17 cellular contexts compared by ENCODE assay signal in genomic region chr3:37694236-37694635, GRCh38.
A peak's percentile ranks its signal among the peaks of the same experiment; 100 is the strongest.
DNase-seq lines count a peak whose midpoint lies in the region; ATAC-seq and TF ChIP-seq lines count a peak whose summit lies in the region.
"Had no signal": no experiment of that assay in that cellular context is flagged by ENCODE, and none has a peak within 500 bp of the region (broad histone marks: within the 10 kb centered on the region; RNA-seq: fewer than 3 reads in every experiment).

No MANE protein-coding gene starts in this region.

- H3K4me1 Mint-ChIP-seq in GM23338 (peaks cover 19% of the 10 kb centered on the region), endothelial cell (ENCODE audit: unreplicated experiment) (peaks cover 18% of the 10 kb centered on the region)
- H3K4me1 Mint-ChIP-seq: activated naive CD4-positive, alpha-beta T cell treated with anti-CD3 and anti-CD28 coated beads, Interleukin-2, amount 50 U/mL, for 24 hours; IgD-negative memory B cell had no signal

- H3K27ac Mint-ChIP-seq in GM23338 (no peak overlapping the region), endothelial cell (ENCODE audit: unreplicated experiment) (no peak overlapping the region)
- H3K27ac Mint-ChIP-seq: activated naive CD4-positive, alpha-beta T cell treated with anti-CD3 and anti-CD28 coated beads, Interleukin-2, amount 50 U/mL, for 24 hours; dendritic cell treated with granulocyte-macrophage colony-stimulating factor and Interleukin-4, amounts not matched to agents 40 ng/mL and 50 ng/mL, for 4 days; IgD-negative memory B cell had no signal

- H3K27ac ChIP-seq in GM23338 (ENCODE audit: low read depth), result no peak overlapping the region
- H3K27ac ChIP-seq: suprapubic skin had no signal

- H3K27me3 ChIP-seq in GM23338 (ENCODE audit: insufficient read depth), result no peaks in the 10 kb centered on the region
- H3K27me3 ChIP-seq: BE2C, suprapubic skin had no signal

- H3K9me2 ChIP-seq in GM23338 (ENCODE audit: insufficient read depth), result 0 out of 2 replicates have a peak, but pooled peaks cover 5% of the 10 kb centered on the region

- H3K4me3 Mint-ChIP-seq in GM23338, result no peak overlapping the region
- H3K4me3 Mint-ChIP-seq in endothelial cell (ENCODE audit: unreplicated experiment), result no peak overlapping the region
- H3K4me3 Mint-ChIP-seq: activated naive CD4-positive, alpha-beta T cell treated with anti-CD3 and anti-CD28 coated beads, Interleukin-2, amount 50 U/mL, for 24 hours; dendritic cell treated with granulocyte-macrophage colony-stimulating factor and Interleukin-4, amounts not matched to agents 40 ng/mL and 50 ng/mL, for 4 days; IgD-negative memory B cell had no signal

- H2AFZ ChIP-seq in GM23338, result peak overlapping the region; percentile 75

- H3K4me3 ChIP-seq in GM23338, result no peak overlapping the region
- no peak overlapping the region for H3K4me3 ChIP-seq in fibroblast of villous mesenchyme (ENCODE audit: low read depth, low read length)
- H3K4me3 ChIP-seq: mucosa of descending colon, suprapubic skin had no signal

- H4K20me1 ChIP-seq in GM23338 (replicated peaks; ENCODE audit: insufficient read depth), result no peaks in the 10 kb centered on the region

- H3K79me2 ChIP-seq in GM23338 (replicated peaks; ENCODE audit: insufficient read depth), result no peaks in the 10 kb centered on the region

- H3F3A ChIP-seq in GM23338 (replicated peaks; ENCODE audit: low read depth), result no peaks in the 10 kb centered on the region

- H3K36me3 Mint-ChIP-seq in GM23338 (ENCODE audit: low read depth), result no peaks in the 10 kb centered on the region
- H3K36me3 Mint-ChIP-seq in endothelial cell (ENCODE audit: low read depth, unreplicated experiment), result peaks cover 29% of the 10 kb centered on the region
- H3K36me3 Mint-ChIP-seq: activated naive CD4-positive, alpha-beta T cell treated with anti-CD3 and anti-CD28 coated beads, Interleukin-2, amount 50 U/mL, for 24 hours; IgD-negative memory B cell had no signal

- H3K27me3 Mint-ChIP-seq in GM23338 (ENCODE audit: insufficient read depth, low read depth, poor library complexity), result no peaks in the 10 kb centered on the region
- peaks cover 4% of the 10 kb centered on the region for H3K27me3 Mint-ChIP-seq in endothelial cell (ENCODE audit: unreplicated experiment)
- H3K27me3 Mint-ChIP-seq: dendritic cell treated with granulocyte-macrophage colony-stimulating factor and Interleukin-4, amounts not matched to agents 40 ng/mL and 50 ng/mL, for 4 days had no signal

- H3K9me3 Mint-ChIP-seq in GM23338 (no peaks in the 10 kb centered on the region), endothelial cell (ENCODE audit: unreplicated experiment) (no peaks in the 10 kb centered on the region)
- H3K9me3 Mint-ChIP-seq: activated naive CD4-positive, alpha-beta T cell treated with anti-CD3 and anti-CD28 coated beads, Interleukin-2, amount 50 U/mL, for 24 hours; dendritic cell treated with granulocyte-macrophage colony-stimulating factor and Interleukin-4, amounts not matched to agents 40 ng/mL and 50 ng/mL, for 4 days; IgD-negative memory B cell had no signal

- peak; percentile 25 for DNase-seq in GM23338 (ENCODE audit: low spot score)
- peak; percentile 40 for DNase-seq in NCI-H510A (lab: John Stamatoyannopoulos, UW)
- peak; percentile 45 for DNase-seq in fibroblast of villous mesenchyme (ENCODE audit: low read depth)
- DNase-seq in pons (ENCODE audit: low spot score), result peak; percentile 67
- no peak for DNase-seq in D341Med (ENCODE audit: low spot score)
- no peak for DNase-seq in endothelial cell (ENCODE audit: low spot score)
- DNase-seq in A172 (ENCODE audit: low spot score), result no peak
- DNase-seq: activated CD4-positive, alpha-beta T cell treated with anti-CD3 and anti-CD28 coated beads, Interleukin-2, amount 50 U/mL, for 1 hour; BE2C; mucosa of descending colon; NCI-H524; stimulated activated CD4-positive, alpha-beta T cell treated with anti-CD3 and anti-CD28 coated beads, Interleukin-2, amount 100 ng/mL, for 48 hours had no signal

- TF ChIP-seq CTCF in GM23338 (conservative IDR thresholded peaks at IDR 0.05; ENCODE audit: low read depth in 2 of 2) (no peak), fibroblast of villous mesenchyme (IDR thresholded peaks at IDR 0.05; ENCODE audit: insufficient read depth, low read depth, low read length) (no peak), endothelial cell (IDR thresholded peaks at IDR 0.05; ENCODE audit: unreplicated experiment) (no peak)

- no peaks in the 10 kb centered on the region; the same call in 1 of the 2 replicates for H3K4me1 ChIP-seq in GM23338 (ENCODE audit: insufficient read depth)
- H3K4me1 ChIP-seq: BE2C, suprapubic skin had no signal

- no peaks in the 10 kb centered on the region for H3K36me3 ChIP-seq in GM23338 (ENCODE audit: insufficient read depth)
- H3K36me3 ChIP-seq: BE2C, suprapubic skin had no signal

- peak overlapping the region; percentile 60 for H3K4me2 ChIP-seq in GM23338

- peak; percentile 71 for ATAC-seq in GM23338
- ATAC-seq: esophagus mucosa, mucosa of descending colon had no signal

TF ChIP-seq in GM23338, 12 proteins besides CTCF, POLR2A, EP300 and RAD21 (continues in another document):
- TF ChIP-seq CREB1 (CRISPR knock-in tag; IDR thresholded peaks at IDR 0.05; ENCODE audit: low read depth), result no peak
- no peak for TF ChIP-seq ZNF462 (CRISPR knock-in tag; IDR thresholded peaks at IDR 0.05)
- no peak for TF ChIP-seq ETS1 (IDR thresholded peaks at IDR 0.05)
- no peak for TF ChIP-seq ZNF331 (CRISPR knock-in tag; IDR thresholded peaks at IDR 0.05; ENCODE audit: low read depth)
- TF ChIP-seq EZH2 (IDR thresholded peaks at IDR 0.05; ENCODE audit: low read depth, unreplicated experiment), result no peak
- TF ChIP-seq JUNB (IDR thresholded peaks at IDR 0.05; ENCODE audit: unreplicated experiment), result no peak
- no peak for TF ChIP-seq STAT1 (IDR thresholded peaks at IDR 0.05; ENCODE audit: unreplicated experiment)
- TF ChIP-seq ZNF114 (CRISPR knock-in tag; IDR thresholded peaks at IDR 0.05), result no peak

Comparison
In these comparisons a context has a peak if more than half of its experiments do, and no peak if none do; other contexts are left out.
1. DNase-seq: peak in GM23338 (single experiment), NCI-H510A (single experiment), fibroblast of villous mesenchyme (single experiment) and pons (single experiment); none in D341Med (single experiment), endothelial cell (single experiment) and A172 (single experiment).